Comparison of ENCODE assay signal across 8 cellular contexts in the genomic region with DNA sequence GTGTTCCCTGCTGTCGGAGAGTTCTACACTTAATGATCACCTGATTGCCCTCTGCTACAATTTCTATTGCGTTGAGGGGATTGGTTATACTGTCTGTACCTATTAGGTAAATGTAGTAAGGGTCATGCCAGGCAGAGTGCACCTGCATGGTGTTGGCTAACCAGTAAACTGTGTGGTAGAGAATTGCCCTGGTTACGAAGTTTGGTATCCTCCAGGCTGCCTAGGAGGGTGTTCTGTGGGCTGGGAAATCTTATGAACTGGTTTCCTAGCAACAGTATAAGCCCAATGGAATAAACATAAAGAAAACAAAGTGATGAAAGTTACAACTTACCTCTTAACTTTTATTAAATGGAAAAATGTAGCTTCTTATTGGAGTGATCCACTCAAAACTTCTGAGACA. TPM values are rescaled to one million over a fixed set of nuclear protein-coding genes. Genes with fewer than 3 reads are reported as not detected.
DNase-seq lines count a peak whose midpoint lies in the region; ATAC-seq lines count a peak whose summit lies in the region.

No MANE protein-coding gene starts in this region.

- H3K9me3 ChIP-seq in SJCRH30 (replicated peaks), result no peaks in the 10 kb centered on the region
- H3K9me3 ChIP-seq in ectodermal cell (ENCODE audit: control insufficient read depth, low read length), result no peaks in the 10 kb centered on the region

- DNase-seq in DMS53 (lab: John Stamatoyannopoulos, UW) (peak; percentile 59), DMS53 treated with DMSO at 0.1 percent for 48 hours (lab: John Stamatoyannopoulos, UW; ENCODE audit: unreplicated experiment) (no peak), SJCRH30 (no peak)
- no peak for DNase-seq in natural killer cell treated with Interleukin-12 subunit alpha and Interleukin-12 subunit beta and Interleukin-15 and Interleukin-18, amount 100 ng/mL, for 72 hours (ENCODE audit: low spot score)

- H3K4me1 ChIP-seq in SJCRH30, result peaks cover 2% of the 10 kb centered on the region; the same call in 1 of the 2 replicates
- peaks cover 5% of the 10 kb centered on the region for H3K4me1 ChIP-seq in ectodermal cell (ENCODE audit: control insufficient read depth, insufficient read depth, low read length)

- ATAC-seq in natural killer cell treated with Interleukin-12 subunit alpha and Interleukin-12 subunit beta and Interleukin-15 and Interleukin-18, amount 100 ng/mL, for 72 hours, result no peak
- ATAC-seq in HG03439 (IDR thresholded peaks at IDR 0.05; ENCODE audit: unreplicated experiment) (no peak), HG03139 (IDR thresholded peaks at IDR 0.05; ENCODE audit: unreplicated experiment) (no peak), HG03159 (IDR thresholded peaks at IDR 0.05; ENCODE audit: unreplicated experiment) (no peak)

- H3K4me3 Mint-ChIP-seq in natural killer cell treated with Interleukin-12 subunit alpha and Interleukin-12 subunit beta and Interleukin-15 and Interleukin-18, amount 100 ng/mL, for 72 hours, result peak overlapping the region; percentile 85

- H3K4me3 ChIP-seq in SJCRH30 (peak overlapping the region; percentile 88), ectodermal cell (ENCODE audit: insufficient read depth, low read depth, low read length) (peak overlapping the region; percentile 73)

- WGBS in ectodermal cell, 2 experiments, result 63 to 80% methylated on average over 3 of the region's 3 CpGs

- H3K36me3 Mint-ChIP-seq in natural killer cell treated with Interleukin-12 subunit alpha and Interleukin-12 subunit beta and Interleukin-15 and Interleukin-18, amount 100 ng/mL, for 72 hours, result peaks cover 23% of the 10 kb centered on the region

- peaks cover 3% of the 10 kb centered on the region for H3K9me3 Mint-ChIP-seq in natural killer cell treated with Interleukin-12 subunit alpha and Interleukin-12 subunit beta and Interleukin-15 and Interleukin-18, amount 100 ng/mL, for 72 hours

- peaks cover 4 to 7% of the 10 kb centered on the region in 2 donors for H3K27me3 Mint-ChIP-seq in natural killer cell treated with Interleukin-12 subunit alpha and Interleukin-12 subunit beta and Interleukin-15 and Interleukin-18, amount 100 ng/mL, for 72 hours

- H3K4me1 Mint-ChIP-seq in natural killer cell treated with Interleukin-12 subunit alpha and Interleukin-12 subunit beta and Interleukin-15 and Interleukin-18, amount 100 ng/mL, for 72 hours (ENCODE audit: low read depth in 2 of 2), result peaks cover 36 to 44% of the 10 kb centered on the region in 2 donors

- H3K36me3 ChIP-seq in SJCRH30 (no peaks in the 10 kb centered on the region), ectodermal cell (ENCODE audit: control insufficient read depth, insufficient read depth, low read length) (no peaks in the 10 kb centered on the region)

- H3K27me3 ChIP-seq in SJCRH30 (no peaks in the 10 kb centered on the region), ectodermal cell (ENCODE audit: control insufficient read depth, insufficient read depth, low read length, poor library complexity, severe bottlenecking) (no peaks in the 10 kb centered on the region)

- H3K27ac ChIP-seq in SJCRH30, result peak overlapping the region; percentile 94
- no peak overlapping the region for H3K27ac ChIP-seq in ectodermal cell (ENCODE audit: insufficient read depth, low read depth, low read length, poor library complexity, severe bottlenecking)

- peak overlapping the region; percentile 95 to 97 for H3K27ac Mint-ChIP-seq in natural killer cell treated with Interleukin-12 subunit alpha and Interleukin-12 subunit beta and Interleukin-15 and Interleukin-18, amount 100 ng/mL, for 72 hours

RNA-seq across cellular contexts. Expression of a gene that starts 1.4 kb away (rescaled TPM):
- total RNA-seq in SJCRH30 (2014; rRNA removed; shearing (Covaris generic)), result 33.4 and 46.8 TPM in 2 replicates
- 21.4 TPM for polyA plus RNA-seq in ectodermal cell (2013, experiment 1 of 4)
- polyA plus RNA-seq in ectodermal cell (2013, experiment 2 of 4), result 25.0 TPM
- polyA plus RNA-seq in ectodermal cell (2013, experiment 3 of 4), result 21.4 TPM
- 22.6 TPM for polyA plus RNA-seq in ectodermal cell (2013, experiment 4 of 4)
- 10 to 100 TPM; 21.7 to 44.6 TPM for total RNA-seq in natural killer cell treated with Interleukin-12 subunit alpha and Interleukin-12 subunit beta and Interleukin-15 and Interleukin-18, amount 100 ng/mL, for 72 hours
